In the genomic region with DNA sequence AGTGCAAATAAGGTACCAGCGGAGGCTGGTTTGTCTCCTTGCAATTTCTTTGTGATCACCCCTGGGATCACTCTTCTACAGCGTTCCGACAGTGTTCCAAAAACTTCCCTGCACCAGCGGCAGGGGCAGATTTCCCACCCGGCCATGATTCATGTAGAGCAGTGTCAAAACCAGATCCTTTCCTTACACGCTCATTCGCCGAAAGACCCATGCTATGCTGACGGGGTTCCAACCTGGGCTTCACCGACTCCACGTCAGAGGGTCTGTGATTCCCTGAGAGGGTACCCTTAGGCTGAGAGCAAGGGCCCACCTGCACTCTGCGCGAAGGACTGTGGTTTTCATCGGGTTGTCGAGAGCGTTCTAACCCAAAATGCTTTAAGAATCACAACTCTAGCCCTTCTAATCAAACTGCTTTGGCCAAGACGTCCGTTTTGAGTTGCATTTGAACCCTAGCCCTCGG, we compare ENCODE assay signal across 8 cellular contexts. TPM values are rescaled to one million over a fixed set of nuclear protein-coding genes. Genes with fewer than 3 reads are reported as not detected.
DNase-seq lines count a peak whose midpoint lies in the region; ATAC-seq lines count a peak whose summit lies in the region.

No MANE protein-coding gene starts in this region.

- peak overlapping the region; percentile 86 to 96 for H3K27ac Mint-ChIP-seq in activated naive CD4-positive, alpha-beta T cell treated with anti-CD3 and anti-CD28 coated beads, Interleukin-2, amount 50 U/mL, for 72 hours

- intact Hi-C loops in right cardiac atrium (cut with DNase I): no loop called here

- H3K4me3 ChIP-seq in right cardiac atrium (ENCODE audit: low read length) (peak overlapping the region; percentile 94), rectal smooth muscle tissue (ENCODE audit: low read length) (peak overlapping the region; percentile 58)

- H3K9ac ChIP-seq in rectal smooth muscle tissue (ENCODE audit: low read length): no peak overlapping the region

- H3K9me3 Mint-ChIP-seq in activated naive CD4-positive, alpha-beta T cell treated with anti-CD3 and anti-CD28 coated beads, Interleukin-2, amount 50 U/mL, for 72 hours: no peaks in the 10 kb centered on the region

- H3K9me3 ChIP-seq in right cardiac atrium (ENCODE audit: control insufficient read depth, low read length): no peaks in the 10 kb centered on the region

- H3K4me1 ChIP-seq in right cardiac atrium (ENCODE audit: control insufficient read depth, insufficient read depth, low read length): no peaks in the 10 kb centered on the region
- H3K4me1 ChIP-seq in rectal smooth muscle tissue (ENCODE audit: control insufficient read depth, insufficient read depth, low read length): no peaks in the 10 kb centered on the region

- H3K36me3 ChIP-seq in rectal smooth muscle tissue (ENCODE audit: control insufficient read depth, insufficient read depth, low read length): no peaks in the 10 kb centered on the region

- ATAC-seq in GM21526 (IDR thresholded peaks at IDR 0.05; ENCODE audit: low FRiP score, unreplicated experiment) (peak; percentile 35), right cardiac atrium (peak; percentile 69 to 72)
- ATAC-seq in activated naive CD4-positive, alpha-beta T cell treated with anti-CD3 and anti-CD28 coated beads, Interleukin-2, amount 50 U/mL, for 72 hours: peak; percentile 66 to 69

- DNase-seq in EH (ENCODE audit: low read depth) (peak; percentile 68), HuH-7 (ENCODE audit: low spot score) (peak; percentile 7), right cardiac atrium (peak; percentile 39 to 75 (median 69)), SK-N-DZ (ENCODE audit: low spot score) (no peak), midbrain (lab: John Stamatoyannopoulos, UW) (no peak)
- DNase-seq in activated naive CD4-positive, alpha-beta T cell treated with anti-CD3 and anti-CD28 coated beads, Interleukin-2, amount 50 U/mL, for 72 hours (ENCODE audit: low spot score in 2 of 2): no peak

- no peaks in the 10 kb centered on the region for H3K27me3 ChIP-seq in right cardiac atrium (ENCODE audit: control insufficient read depth, insufficient read depth)
- no peaks in the 10 kb centered on the region for H3K27me3 ChIP-seq in rectal smooth muscle tissue (ENCODE audit: control insufficient read depth, insufficient read depth, low read length)

- H3K27ac ChIP-seq in right cardiac atrium (ENCODE audit: low read length) (peak overlapping the region; percentile 79), rectal smooth muscle tissue (ENCODE audit: low read depth, low read length) (peak overlapping the region; percentile 30)

- peaks cover 5 to 22% of the 10 kb centered on the region in 2 donors for H3K36me3 Mint-ChIP-seq in activated naive CD4-positive, alpha-beta T cell treated with anti-CD3 and anti-CD28 coated beads, Interleukin-2, amount 50 U/mL, for 72 hours

- 1% methylated on average over 19 of the region's 19 CpGs for WGBS in right cardiac atrium

RNA-seq across cellular contexts. Expression of a gene that starts 0.4 kb away (rescaled TPM):
- 10 to 100 TPM; 22.2 to 31.3 TPM for total RNA-seq in activated naive CD4-positive, alpha-beta T cell treated with anti-CD3 and anti-CD28 coated beads, Interleukin-2, amount 50 U/mL, for 72 hours
- total RNA-seq in right cardiac atrium: 10 to 100 TPM in 2 of 4 donors, 1 to 10 TPM in 2; 6.5 to 10.3 (median 8.7) TPM
- polyA plus RNA-seq in right cardiac atrium: 5.0 TPM
- 5.3 and 5.6 TPM in 2 replicates for polyA plus RNA-seq in SK-N-DZ (2014; cell fraction: cytosol; rRNA removed)
- polyA plus RNA-seq in SK-N-DZ (2014; cell fraction: nucleus; rRNA removed): 2.6 and 8.4 TPM in 2 replicates

Comparison
In these comparisons a context has a peak if more than half of its experiments do, and no peak if none do; other contexts are left out.
1. DNase-seq: peak in EH (single experiment), HuH-7 (single experiment) and right cardiac atrium (3 of 3); none in activated naive CD4-positive, alpha-beta T cell treated with anti-CD3 and anti-CD28 coated beads, Interleukin-2, amount 50 U/mL, for 72 hours (0 of 2), SK-N-DZ (single experiment) and midbrain (single experiment).
2. Peak in every context shown above with its lines, with median percentiles within 50 percentile points of each other: ATAC-seq.